8 cellular contexts compared by ENCODE assay signal in genomic region chr17:38584350-38584925, GRCh38. TPM values are rescaled to one million over a fixed set of nuclear protein-coding genes. Genes with fewer than 3 reads are reported as not detected.
DNase-seq lines count a peak whose midpoint lies in the region; ATAC-seq and TF ChIP-seq lines count a peak whose summit lies in the region.

No MANE protein-coding gene starts in this region.

- POLR2A ChIA-PET in naive thymus-derived CD8-positive, alpha-beta T cell (lab: Charles Lee), result interaction anchor here (1.7 kb wide), 1 partner anchor 26 kb away, joined by 5 read pairs; no protein-coding TSS in a partner anchor

- TF ChIP-seq CTCF in epithelial cell of esophagus (IDR thresholded peaks at IDR 0.05; ENCODE audit: insufficient read depth, low read depth, low read length, missing control alignments), result peak; percentile 86

- H3K36me3 Mint-ChIP-seq in naive thymus-derived CD8-positive, alpha-beta T cell, result no peaks in the 10 kb centered on the region

- H3K27ac ChIP-seq in temporal lobe (ENCODE audit: low read depth, low read length), result peak overlapping the region; percentile 12

- peak; percentile 88 to 98 for ATAC-seq in naive thymus-derived CD8-positive, alpha-beta T cell
- no peak for ATAC-seq in HG03097 (IDR thresholded peaks at IDR 0.05; ENCODE audit: low FRiP score, unreplicated experiment)

- peaks cover 31 to 79% (median 60%) of the 10 kb centered on the region in 5 donors for H3K27me3 Mint-ChIP-seq in naive thymus-derived CD8-positive, alpha-beta T cell

- DNase-seq in AML-193 (lab: John Stamatoyannopoulos, UW), result peak; percentile 64 to 65
- DNase-seq in GOT3 (lab: John Stamatoyannopoulos, UW), result peak; percentile 31
- DNase-seq in NOMO-1 (lab: John Stamatoyannopoulos, UW; ENCODE audit: unreplicated experiment in 2 of 2), result peak; percentile 51 to 74
- peak; percentile 45 for DNase-seq in activated T-cell treated with anti-CD3 and anti-CD28 coated beads for 1 hour (ENCODE audit: low read depth)
- peak; percentile 75 for DNase-seq in epithelial cell of esophagus (ENCODE audit: low read depth)
- DNase-seq in naive thymus-derived CD8-positive, alpha-beta T cell, result peak; percentile 36 to 71 (median 62)

- peaks cover 4 to 12% (median 7%) of the 10 kb centered on the region in 4 donors for H3K4me1 Mint-ChIP-seq in naive thymus-derived CD8-positive, alpha-beta T cell

- peak overlapping the region in 4 of 10 donors; percentile 15 to 51 (median 34) for H3K4me3 Mint-ChIP-seq in naive thymus-derived CD8-positive, alpha-beta T cell

- H3K27ac Mint-ChIP-seq in naive thymus-derived CD8-positive, alpha-beta T cell, result peak overlapping the region in 2 of 10 donors; percentile 11 to 75

- no peak overlapping the region for H3K4me3 ChIP-seq in epithelial cell of esophagus (ENCODE audit: low read length)

- H3K9me3 Mint-ChIP-seq in naive thymus-derived CD8-positive, alpha-beta T cell, result no peaks in the 10 kb centered on the region

RNA-seq across cellular contexts. Expression of gene SRCIN1, which starts 21.3 kb away (rescaled TPM):
- total RNA-seq in naive thymus-derived CD8-positive, alpha-beta T cell, result under 1 TPM; 0.16 to 0.60 TPM
- polyA plus RNA-seq in naive thymus-derived CD8-positive, alpha-beta T cell, result not detected
- total RNA-seq in temporal lobe, result 29.0 TPM

Comparison
In these comparisons a context has a peak if more than half of its experiments do, and no peak if none do; other contexts are left out.
1. RNA of gene SRCIN1, which starts 21.3 kb away (total RNA-seq): 29.0 TPM in temporal lobe (single experiment); 0.16 to 0.60 TPM in naive thymus-derived CD8-positive, alpha-beta T cell; every median in the first group is over 10 times any median in the second.
2. Peak in every context shown above with its lines, with median percentiles within 50 percentile points of each other: DNase-seq.